31 cellular contexts compared by ENCODE assay signal in the genomic region with DNA sequence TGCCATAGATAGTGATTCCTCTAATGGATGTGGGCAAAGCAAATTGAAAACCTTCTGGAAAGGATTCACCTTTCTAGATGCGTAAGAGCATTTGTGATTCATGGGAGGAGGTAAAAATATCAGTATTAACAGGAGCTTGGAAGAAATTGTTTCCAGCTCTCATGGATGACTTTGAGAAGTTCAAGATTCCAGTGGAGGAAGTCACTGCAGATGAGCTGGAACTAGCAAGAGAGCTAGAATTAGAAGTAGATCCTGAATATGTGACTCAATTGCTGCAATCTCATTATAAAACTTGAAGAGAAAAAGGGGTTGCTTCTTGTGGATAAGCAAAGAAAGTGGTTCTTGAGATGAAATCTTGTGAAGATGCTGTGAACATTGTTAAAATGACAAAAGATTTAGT.
"Had no signal": no experiment of that assay in that cellular context is flagged by ENCODE, and none has a peak within 500 bp of the region (broad histone marks: within the 10 kb centered on the region; RNA-seq: fewer than 3 reads in every experiment).

No MANE protein-coding gene starts in this region.

- H3K4me3 Mint-ChIP-seq: activated CD8-positive, alpha-beta memory T cell treated with anti-CD3 and anti-CD28 coated beads, Interleukin-2, amount 10 ng/mL, durations not matched to agents 7 days and 5 days; activated T-cell treated with anti-CD3 and anti-CD28 coated beads, Interleukin-2, amount 50 U/mL, for 72 hours; central memory CD8-positive, alpha-beta T cell; dendritic cell treated with granulocyte-macrophage colony-stimulating factor and Interleukin-4, amounts not matched to agents 40 ng/mL and 50 ng/mL, for 4 days; endodermal cell; nephron; stimulated activated effector memory CD8-positive, alpha-beta T cell treated with anti-CD3 and anti-CD28 coated beads, Interleukin-12 subunit alpha, Interleukin-12 subunit beta, amount 100 ng/mL, for 72 hours; stimulated activated naive CD8-positive, alpha-beta T cell treated with anti-CD3 and anti-CD28 coated beads, Interleukin-15, Interleukin-2, amounts not matched to agents 100 ng/mL and 50 ng/mL, for 24 hours; type B pancreatic cell had no signal

- H3K27me3 ChIP-seq: esophagus muscularis mucosa, gastrocnemius medialis, right lobe of liver, uterus had no signal

- H3K9me3 Mint-ChIP-seq: activated naive CD4-positive, alpha-beta T cell treated with anti-CD3 and anti-CD28 coated beads, Interleukin-2, amount 50 U/mL, for 72 hours; activated T-cell treated with anti-CD3 and anti-CD28 coated beads, Interleukin-2, amount 50 U/mL, for 72 hours; central memory CD8-positive, alpha-beta T cell; dendritic cell treated with granulocyte-macrophage colony-stimulating factor and Interleukin-4, amounts not matched to agents 40 ng/mL and 50 ng/mL, for 4 days; endodermal cell; nephron; stimulated activated effector memory CD8-positive, alpha-beta T cell treated with anti-CD3 and anti-CD28 coated beads, Interleukin-12 subunit alpha, Interleukin-12 subunit beta, amount 100 ng/mL, for 72 hours; stimulated activated naive CD8-positive, alpha-beta T cell treated with anti-CD3 and anti-CD28 coated beads, Interleukin-15, Interleukin-2, amounts not matched to agents 100 ng/mL and 50 ng/mL, for 24 hours; type B pancreatic cell had no signal

- H3K4me1 ChIP-seq: esophagus muscularis mucosa, gastrocnemius medialis, right lobe of liver, uterus had no signal

- H3K27ac ChIP-seq: esophagus muscularis mucosa, gastrocnemius medialis, right lobe of liver, skin epidermis, thoracic aorta, uterus, VCaP had no signal

- H3K4me3 ChIP-seq: esophagus muscularis mucosa, gastrocnemius medialis, right lobe of liver, skin epidermis, thoracic aorta, uterus had no signal

- DNase-seq: activated CD4-positive, alpha-beta T cell treated with anti-CD3 and anti-CD28 coated beads for 48 hours; activated CD4-positive, alpha-beta T cell treated with anti-CD3 and anti-CD28 coated beads, Interleukin-2, amount 50 U/mL, for 48 hours; activated CD8-positive, alpha-beta memory T cell treated with anti-CD3 and anti-CD28 coated beads, Interleukin-2, amount 10 ng/mL, durations not matched to agents 7 days and 5 days; activated naive CD4-positive, alpha-beta T cell; activated T-cell treated with anti-CD3 and anti-CD28 coated beads, Interleukin-2, amount 50 U/mL, for 72 hours; anterior cingulate cortex; endodermal cell; gastrocnemius medialis; glutamatergic neuron; left cardiac atrium; left ventricle myocardium superior; posterior cingulate gyrus; right lobe of liver; stimulated activated CD4-positive, alpha-beta T cell treated with anti-CD3 and anti-CD28 coated beads, Interleukin-12 subunit alpha, Interleukin-12 subunit beta, amount 100 ng/mL, for 4 hours; stimulated activated CD4-positive, alpha-beta T cell treated with anti-CD3 and anti-CD28 coated beads, Interleukin-4, amount 100 ng/mL, for 1 hour; T-helper 2 cell; uterus had no signal

- H3K9me3 ChIP-seq: esophagus muscularis mucosa, gastrocnemius medialis, right lobe of liver, thoracic aorta, uterus had no signal

- FAIRE-seq: bronchial epithelial cell, islet of Langerhans had no signal

- H3K27ac Mint-ChIP-seq: activated CD8-positive, alpha-beta memory T cell treated with anti-CD3 and anti-CD28 coated beads, Interleukin-2, amount 10 ng/mL, durations not matched to agents 7 days and 5 days; activated T-cell treated with anti-CD3 and anti-CD28 coated beads, Interleukin-2, amount 50 U/mL, for 72 hours; dendritic cell treated with granulocyte-macrophage colony-stimulating factor and Interleukin-4, amounts not matched to agents 40 ng/mL and 50 ng/mL, for 4 days; endodermal cell; nephron; stimulated activated effector memory CD8-positive, alpha-beta T cell treated with anti-CD3 and anti-CD28 coated beads, Interleukin-12 subunit alpha, Interleukin-12 subunit beta, amount 100 ng/mL, for 72 hours; stimulated activated naive CD8-positive, alpha-beta T cell treated with anti-CD3 and anti-CD28 coated beads, Interleukin-15, Interleukin-2, amounts not matched to agents 100 ng/mL and 50 ng/mL, for 24 hours; type B pancreatic cell had no signal

- H3K27me3 Mint-ChIP-seq: activated CD8-positive, alpha-beta memory T cell treated with anti-CD3 and anti-CD28 coated beads, Interleukin-2, amount 10 ng/mL, durations not matched to agents 7 days and 5 days; central memory CD8-positive, alpha-beta T cell; dendritic cell treated with granulocyte-macrophage colony-stimulating factor and Interleukin-4, amounts not matched to agents 40 ng/mL and 50 ng/mL, for 4 days; stimulated activated naive CD8-positive, alpha-beta T cell treated with anti-CD3 and anti-CD28 coated beads, Interleukin-15, Interleukin-2, amounts not matched to agents 100 ng/mL and 50 ng/mL, for 24 hours; type B pancreatic cell had no signal

- H3K36me3 ChIP-seq: uterus had no signal

- ATAC-seq: activated CD4-positive, CD25-positive, alpha-beta regulatory T cell treated with anti-CD3 and anti-CD28 coated beads, Interleukin-2, amount 50 U/mL, for 24 hours; activated CD8-positive, alpha-beta memory T cell treated with anti-CD3 and anti-CD28 coated beads, Interleukin-2, amount 10 ng/mL, durations not matched to agents 7 days and 5 days; activated naive CD4-positive, alpha-beta T cell treated with anti-CD3 and anti-CD28 coated beads, Interleukin-2, amount 50 U/mL, for 72 hours; activated T-cell treated with anti-CD3 and anti-CD28 coated beads, Interleukin-2, amount 50 U/mL, for 72 hours; gastrocnemius medialis; left cardiac atrium; left ventricle myocardium superior; right lobe of liver; stimulated activated effector memory CD8-positive, alpha-beta T cell treated with anti-CD3 and anti-CD28 coated beads, Interleukin-12 subunit alpha, Interleukin-12 subunit beta, amount 100 ng/mL, for 72 hours had no signal

- H3K4me1 Mint-ChIP-seq: central memory CD8-positive, alpha-beta T cell; nephron; stimulated activated effector memory CD8-positive, alpha-beta T cell treated with anti-CD3 and anti-CD28 coated beads, Interleukin-12 subunit alpha, Interleukin-12 subunit beta, amount 100 ng/mL, for 72 hours had no signal
